Comparison of ENCODE assay signal across 22 cellular contexts in the genomic region with DNA sequence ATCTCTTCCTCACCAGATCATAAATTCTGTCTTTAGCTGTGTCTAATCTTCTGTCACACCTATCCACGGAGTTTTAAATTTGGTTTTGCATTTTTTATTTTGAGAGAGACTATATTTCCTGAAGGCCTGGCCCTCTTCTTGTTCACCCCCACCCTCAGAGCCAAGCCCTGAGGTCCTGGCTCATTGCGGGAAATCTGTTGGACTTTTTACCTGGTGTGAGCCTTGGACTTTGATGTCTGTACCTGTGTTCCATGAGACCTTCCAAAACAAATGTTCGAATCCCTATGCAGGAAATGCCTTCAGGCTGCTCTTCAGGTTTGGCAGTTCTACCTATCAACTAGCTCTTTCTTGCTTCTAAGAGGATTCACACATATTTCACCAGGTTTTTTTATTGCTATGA.
DNase-seq lines count a peak whose midpoint lies in the region; ATAC-seq, FAIRE-seq and TF ChIP-seq lines count a peak whose summit lies in the region.
"Had no signal": no experiment of that assay in that cellular context is flagged by ENCODE, and none has a peak within 500 bp of the region (broad histone marks: within the 10 kb centered on the region; RNA-seq: fewer than 3 reads in every experiment).

No MANE protein-coding gene starts in this region.

- no peak for TF ChIP-seq POLR2A in A549 (IDR thresholded peaks at IDR 0.05; ENCODE audit: low read length)
- TF ChIP-seq POLR2A in esophagus muscularis mucosa (IDR thresholded peaks at IDR 0.05; ENCODE audit: low read depth) = no peak

- H3K4me3 ChIP-seq in A549 (no peak overlapping the region), esophagus muscularis mucosa (no peak overlapping the region), mucosa of descending colon (no peak overlapping the region)
- H3K4me3 ChIP-seq: SJSA1 had no signal

- H3K4me2 ChIP-seq in A549 = peak overlapping the region; percentile 27; the same call in 1 of the 3 replicates

- FAIRE-seq in A549 (lab: Jason Lieb, UNC) = no peak
- FAIRE-seq: H54, RCC 7860 had no signal

- H3K27ac ChIP-seq in A549 = peak overlapping the region in 1 of 2 experiments; percentile 35; a peak in 1 of 6 replicates
- H3K27ac ChIP-seq in esophagus muscularis mucosa (replicated peaks in 1 of 4) = no peak overlapping the region
- H3K27ac ChIP-seq: C4-2B, SJSA1 had no signal

- peaks cover 51% of the 10 kb centered on the region for H3K4me1 Mint-ChIP-seq in WTC11

- intact Hi-C loops in esophagus muscularis mucosa (cut with DNase I) = no loop called here
- intact Hi-C loops in mucosa of descending colon (cut with DNase I, micrococcal nuclease) = no loop called here

- no peak for DNase-seq in A549 (ENCODE audit: low read depth in 1 of 2, low spot score in 1 of 2)
- DNase-seq in WTC11 (ENCODE audit: low spot score) = no peak
- peak; percentile 55 for DNase-seq in esophagus muscularis mucosa (ENCODE audit: extremely low spot score)
- no peak for DNase-seq in mucosa of descending colon
- DNase-seq in HPDE6-E6E7 (ENCODE audit: extremely low spot score) = no peak
- no peak for DNase-seq in medulla oblongata (ENCODE audit: extremely low spot score)
- no peak for DNase-seq in NCI-H187 (lab: John Stamatoyannopoulos, UW)
- DNase-seq: 8988T, AML-193, DMS79 treated with DMSO at 0.1 percent for 48 hours, KBM-7, MM.1S, NCI-H1092, NCI-H1436, NCI-H2029, NCI-H2227 treated with DMSO at 0.1 percent for 48 hours, NCI-H510A, NCI-H82 had no signal

- no peak for TF ChIP-seq CTCF in A549 (IDR thresholded peaks at IDR 0.05)
- TF ChIP-seq CTCF in WTC11 (IDR thresholded peaks at IDR 0.05) = no peak
- TF ChIP-seq CTCF in esophagus muscularis mucosa (IDR thresholded peaks at IDR 0.05) = no peak
- no peak for TF ChIP-seq CTCF in mucosa of descending colon (IDR thresholded peaks at IDR 0.05)

- ATAC-seq in A549 (no peak), WTC11 (no peak; the same call in 1 of the 2 replicates), mucosa of descending colon (peak; percentile 49)

- H3K4me3 Mint-ChIP-seq in WTC11 = peak overlapping the region; percentile 1; the same call in 1 of the 2 replicates

- peaks cover 15% of the 10 kb centered on the region for H3K36me3 Mint-ChIP-seq in WTC11

- WGBS in A549 (ENCODE audit: missing lambda C conversion rate) = 64% methylated on average over 3 of the region's 3 CpGs
- 81% methylated on average over 3 of the region's 3 CpGs for WGBS in esophagus muscularis mucosa

- POLR2A ChIA-PET in A549 (lab: Yijun Ruan, JAX) (interaction anchor here (0.6 kb wide), 1 partner anchor 111 kb away, joined by 5 read pairs; no protein-coding TSS in a partner anchor), WTC11 (lab: Charles Lee) (no interaction called here)

- H3K4me1 ChIP-seq in A549 = peaks cover 28% of the 10 kb centered on the region
- H3K4me1 ChIP-seq in esophagus muscularis mucosa = peaks cover 7 to 27% (median 12%) of the 10 kb centered on the region in 4 donors
- H3K4me1 ChIP-seq in mucosa of descending colon (ENCODE audit: low read depth) = peaks cover 6% of the 10 kb centered on the region

- no peak overlapping the region for H3K27ac Mint-ChIP-seq in WTC11

- H3K27me3 ChIP-seq in esophagus muscularis mucosa = no peaks in the 10 kb centered on the region
- H3K27me3 ChIP-seq: SJSA1 had no signal

- TF ChIP-seq EP300 in A549 (IDR thresholded peaks at IDR 0.05) (no peak), esophagus muscularis mucosa (IDR thresholded peaks at IDR 0.05) (no peak)

- H3K9me3 ChIP-seq in A549 = no peaks in the 10 kb centered on the region
- H3K9me3 ChIP-seq in esophagus muscularis mucosa = no peaks in the 10 kb centered on the region
- H3K9me3 ChIP-seq in mucosa of descending colon = no peaks in the 10 kb centered on the region
- H3K9me3 ChIP-seq: SJSA1 had no signal

- H3K27me3 Mint-ChIP-seq in WTC11 (ENCODE audit: low read depth) = peaks cover 100% of the 10 kb centered on the region

- TF ChIP-seq RAD21 in A549 (conservative IDR thresholded peaks at IDR 0.05 in 1 of 2, IDR thresholded peaks at IDR 0.05 in 1 of 2) = no peak

- peaks cover 6% of the 10 kb centered on the region for H3K9me3 Mint-ChIP-seq in WTC11

- H3K36me3 ChIP-seq in esophagus muscularis mucosa (no peaks in the 10 kb centered on the region), mucosa of descending colon (ENCODE audit: low read depth) (no peaks in the 10 kb centered on the region)
- H3K36me3 ChIP-seq: SJSA1 had no signal

- CTCF ChIA-PET in A549 (lab: Yijun Ruan, JAX) (interaction anchor here (0.6 kb wide), 4 partner anchors 9 to 228 kb away, joined by 3 to 4 read pairs (median 4); no protein-coding TSS in a partner anchor), WTC11 (lab: Charles Lee) (interaction anchor here (0.8 to 1.7 kb wide), 2 partner anchors 23 to 865 kb away, joined by 3 to 4 read pairs; no protein-coding TSS in a partner anchor)

TF ChIP-seq in A549, 52 proteins besides CTCF, POLR2A, EP300 and RAD21:
- TF ChIP-seq HOXA7 (CRISPR knock-in tag; IDR thresholded peaks at IDR 0.05) (no peak), TP53 (CRISPR knock-in tag; IDR thresholded peaks at IDR 0.05) (no peak)

TF ChIP-seq in WTC11, 78 proteins besides CTCF, POLR2A, EP300 and RAD21:
- TF ChIP-seq NR3C1 (CRISPR knock-in tag; conservative IDR thresholded peaks at IDR 0.05; ENCODE audit: low read depth) = no peak
